Comparison of ENCODE assay signal across 9 cellular contexts in genomic region chr16:77060614-77061013, GRCh38.
"Had no signal": no experiment of that assay in that cellular context is flagged by ENCODE, and none has a peak within 500 bp of the region (broad histone marks: within the 10 kb centered on the region; RNA-seq: fewer than 3 reads in every experiment).

No MANE protein-coding gene starts in this region.

- H3K9me3 ChIP-seq: HAP-1 had no signal

- H2AFZ ChIP-seq: GM23248 had no signal

- ATAC-seq: HCT116, K562 had no signal

- H3K27ac ChIP-seq: GM23248 had no signal

- H3K36me3 ChIP-seq: HAP-1 had no signal

- H3K4me3 Mint-ChIP-seq: HFFc6 had no signal

- DNase-seq: GM23248, GOT3, H7, HFFc6, IMR-90, KG1 had no signal

- H3K4me1 ChIP-seq: HAP-1 had no signal

- H3K4me3 ChIP-seq: GM23248, HAP-1, K562 had no signal

- H3K27ac Mint-ChIP-seq: HFFc6 had no signal

- H3K9ac ChIP-seq: GM23248 had no signal
